In genomic region chr2:67446504-67446911, GRCh38 we compare ENCODE assay signal across 9 cellular contexts. TPM values are rescaled to one million over a fixed set of nuclear protein-coding genes. Genes with fewer than 3 reads are reported as not detected.
DNase-seq lines count a peak whose midpoint lies in the region; ATAC-seq and TF ChIP-seq lines count a peak whose summit lies in the region.
"Had no signal": no experiment of that assay in that cellular context is flagged by ENCODE, and none has a peak within 500 bp of the region (broad histone marks: within the 10 kb centered on the region; RNA-seq: fewer than 3 reads in every experiment).

No MANE protein-coding gene starts in this region.

- intact Hi-C loops in natural killer cell (cut with micrococcal nuclease), result no loop called here

- H3K9ac ChIP-seq in mesenchymal stem cell (ENCODE audit: low read length) (no peak overlapping the region), neuronal stem cell (ENCODE audit: low read depth, low read length, poor library complexity) (no peak overlapping the region)

- no peak overlapping the region for H3K23ac ChIP-seq in mesenchymal stem cell (ENCODE audit: low read length in 2 of 2)
- H3K23ac ChIP-seq in neuronal stem cell (ENCODE audit: low read depth, low read length, poor library complexity), result no peak overlapping the region

- H3K4ac ChIP-seq in mesenchymal stem cell (ENCODE audit: low read depth in 1 of 2, low read length in 2 of 2), result no peak overlapping the region
- no peak overlapping the region for H3K4ac ChIP-seq in neuronal stem cell (ENCODE audit: low read length)

- H3K4me1 ChIP-seq in mesenchymal stem cell (ENCODE audit: control insufficient read depth, insufficient read depth, low read depth, low read length) (no peaks in the 10 kb centered on the region), neuronal stem cell (ENCODE audit: control insufficient read depth in 2 of 2, insufficient read depth in 1 of 2, low read depth in 1 of 2, low read length in 2 of 2) (no peaks in the 10 kb centered on the region)

- in situ Hi-C loops in astrocyte of the spinal cord (cut with HindIII; ENCODE audit: low sequenced_read_pairs), result no loop called here

- H2BK15ac ChIP-seq in mesenchymal stem cell (ENCODE audit: low read depth, poor library complexity, severe bottlenecking) (no peak overlapping the region), neuronal stem cell (ENCODE audit: low read length) (no peak overlapping the region)

- H3K27me3 Mint-ChIP-seq in natural killer cell (ENCODE audit: low read depth in 2 of 2), result peaks cover 4 to 14% of the 10 kb centered on the region in 2 donors

- H3K14ac ChIP-seq in mesenchymal stem cell (ENCODE audit: low read length in 2 of 2) (no peak overlapping the region), neuronal stem cell (ENCODE audit: low read length) (no peak overlapping the region)

- H3K4me2 ChIP-seq in mesenchymal stem cell (ENCODE audit: low read length, poor library complexity, severe bottlenecking) (no peak overlapping the region), neuronal stem cell (ENCODE audit: insufficient read depth, low read length, poor library complexity, severe bottlenecking) (no peak overlapping the region)

- H3K18ac ChIP-seq in mesenchymal stem cell (ENCODE audit: low read depth in 1 of 2, low read length in 2 of 2) (no peak overlapping the region), neuronal stem cell (ENCODE audit: low read length) (no peak overlapping the region)

- H3K9me3 ChIP-seq in mesenchymal stem cell (ENCODE audit: control insufficient read depth, low read length) (peaks cover 2% of the 10 kb centered on the region), neuronal stem cell (replicated peaks in 1 of 2; ENCODE audit: control insufficient read depth in 2 of 2, insufficient read depth in 1 of 2, low read depth in 1 of 2, low read length in 2 of 2) (no peaks in the 10 kb centered on the region)

- no peaks in the 10 kb centered on the region for H3K4me1 Mint-ChIP-seq in natural killer cell

- H3K36me3 Mint-ChIP-seq in natural killer cell, result no peaks in the 10 kb centered on the region

- H2AK5ac ChIP-seq in mesenchymal stem cell (ENCODE audit: low read length, severe bottlenecking) (no peak overlapping the region), neuronal stem cell (ENCODE audit: low read depth, low read length) (no peak overlapping the region)

- no peak overlapping the region for H2BK12ac ChIP-seq in mesenchymal stem cell (ENCODE audit: low read length in 2 of 2)
- no peak overlapping the region for H2BK12ac ChIP-seq in neuronal stem cell (ENCODE audit: low read length)

- H4K8ac ChIP-seq in mesenchymal stem cell (ENCODE audit: low read length) (no peak overlapping the region), neuronal stem cell (ENCODE audit: low read depth, low read length) (no peak overlapping the region)

- peak; percentile 21 for DNase-seq in Daoy (ENCODE audit: low read depth)
- peak; percentile 52 for DNase-seq in NCI-H2029 treated with DMSO at 0.1 percent for 48 hours (lab: John Stamatoyannopoulos, UW)
- peak; percentile 52 for DNase-seq in astrocyte of the spinal cord (ENCODE audit: low read depth, low spot score)
- DNase-seq in mesenchymal stem cell, result peak; percentile 79
- no peak for DNase-seq in omental fat pad (ENCODE audit: low spot score)
- DNase-seq in natural killer cell, result no peak
- DNase-seq in neuronal stem cell (ENCODE audit: low spot score), result no peak
- DNase-seq: CD4-positive, alpha-beta T cell had no signal

- H3K79me1 ChIP-seq in mesenchymal stem cell (replicated peaks; ENCODE audit: low read length, poor library complexity, severe bottlenecking) (no peaks in the 10 kb centered on the region), neuronal stem cell (ENCODE audit: low read depth, low read length) (no peaks in the 10 kb centered on the region)

- no peak for TF ChIP-seq CTCF in astrocyte of the spinal cord (IDR thresholded peaks at IDR 0.05; ENCODE audit: low read depth, low read length)
- no peak for TF ChIP-seq CTCF in omental fat pad (IDR thresholded peaks at IDR 0.05)
- no peak for TF ChIP-seq CTCF in natural killer cell (IDR thresholded peaks at IDR 0.05)

- H3K27ac Mint-ChIP-seq in natural killer cell, result no peak overlapping the region
- H3K27ac Mint-ChIP-seq: CD4-positive, alpha-beta T cell had no signal

- H3K36me3 ChIP-seq in mesenchymal stem cell (ENCODE audit: control insufficient read depth in 1 of 2, insufficient read depth in 2 of 2, low read depth in 1 of 2, low read length in 2 of 2), result no peaks in the 10 kb centered on the region
- H3K36me3 ChIP-seq in neuronal stem cell (replicated peaks in 1 of 2; ENCODE audit: control insufficient read depth in 2 of 2, insufficient read depth in 2 of 2, low read length in 2 of 2), result no peaks in the 10 kb centered on the region

- H2AFZ ChIP-seq in mesenchymal stem cell (ENCODE audit: low read depth, low read length) (no peak overlapping the region), neuronal stem cell (ENCODE audit: low read length) (no peak overlapping the region)

- ATAC-seq in HG03442 (IDR thresholded peaks at IDR 0.05; ENCODE audit: unreplicated experiment) (no peak), omental fat pad (ENCODE audit: low FRiP score) (no peak), natural killer cell (no peak)

- H3K27ac ChIP-seq in mesenchymal stem cell (ENCODE audit: low read length, poor library complexity, severe bottlenecking) (no peak overlapping the region), neuronal stem cell (replicated peaks; ENCODE audit: low read length) (no peak overlapping the region)

- H3K4me3 Mint-ChIP-seq in natural killer cell, result no peak overlapping the region
- H3K4me3 Mint-ChIP-seq: CD4-positive, alpha-beta T cell had no signal

- H2BK5ac ChIP-seq in mesenchymal stem cell (ENCODE audit: low read depth, low read length, poor library complexity, severe bottlenecking) (no peak overlapping the region), neuronal stem cell (ENCODE audit: low read length) (no peak overlapping the region)

- H3K4me3 ChIP-seq in astrocyte of the spinal cord (ENCODE audit: low read depth, low read length) (no peak overlapping the region), mesenchymal stem cell (ENCODE audit: insufficient read depth in 1 of 2, low read depth in 1 of 2, low read length in 2 of 2) (no peak overlapping the region), neuronal stem cell (ENCODE audit: low read length in 2 of 2) (no peak overlapping the region)

- no peaks in the 10 kb centered on the region for H3K9me3 Mint-ChIP-seq in natural killer cell
- H3K9me3 Mint-ChIP-seq: CD4-positive, alpha-beta T cell had no signal

- 0% methylated on average over 1 of the region's 2 CpGs for WGBS in mesenchymal stem cell
- 100% methylated on average over 1 of the region's 2 CpGs; no CpG with 5 or more reads in 1 of the 2 donors for WGBS in neuronal stem cell (ENCODE audit: extremely low coverage in 2 of 2, insufficient read length in 2 of 2, insufficient replicate concordance in 1 of 2), 2 donors

- H4K91ac ChIP-seq in mesenchymal stem cell (ENCODE audit: low read length) (no peak overlapping the region), neuronal stem cell (ENCODE audit: low read depth, low read length, poor library complexity) (no peak overlapping the region)

- no peak overlapping the region for H2BK120ac ChIP-seq in mesenchymal stem cell (ENCODE audit: low read depth, low read length)
- H2BK120ac ChIP-seq in neuronal stem cell (ENCODE audit: low read depth, low read length), result no peak overlapping the region

- no peaks in the 10 kb centered on the region for H3K27me3 ChIP-seq in mesenchymal stem cell (ENCODE audit: control insufficient read depth in 1 of 2, insufficient read depth in 1 of 2, low read length in 2 of 2)
- no peaks in the 10 kb centered on the region for H3K27me3 ChIP-seq in neuronal stem cell (ENCODE audit: control insufficient read depth in 3 of 3, insufficient read depth in 3 of 3, low read depth in 1 of 3, low read length in 3 of 3)

RNA-seq across cellular contexts. Expression of gene ETAA1, which starts 49.4 kb away (rescaled TPM):
- total RNA-seq in Daoy (2014; rRNA removed; shearing (Covaris generic)), result 9.8 and 13.5 TPM in 2 replicates
- polyA plus RNA-seq in mesenchymal stem cell (2013, experiment 1 of 2), result 9.2 TPM
- 9.5 TPM for polyA plus RNA-seq in mesenchymal stem cell (2013, experiment 2 of 2)
- 10 to 100 TPM in 2 of 4 donors, 1 to 10 TPM in 2; 5.6 to 22.1 (median 10.6) TPM for total RNA-seq in omental fat pad
- total RNA-seq in natural killer cell, result 10 to 100 TPM in 2 of 3 donors, 1 to 10 TPM in 1; 9.6 to 12.3 (median 10.3) TPM
- polyA plus RNA-seq in neuronal stem cell (2013, experiment 1 of 2), result 19.4 TPM
- polyA plus RNA-seq in neuronal stem cell (2013, experiment 2 of 2), result 19.9 TPM

Comparison
In these comparisons a context has a peak if more than half of its experiments do, and no peak if none do; other contexts are left out.
1. DNase-seq: peak in Daoy (single experiment), NCI-H2029 treated with DMSO at 0.1 percent for 48 hours (single experiment), astrocyte of the spinal cord (single experiment) and mesenchymal stem cell (single experiment); none in omental fat pad (single experiment), natural killer cell (single experiment) and neuronal stem cell (single experiment).